In the genomic region with DNA sequence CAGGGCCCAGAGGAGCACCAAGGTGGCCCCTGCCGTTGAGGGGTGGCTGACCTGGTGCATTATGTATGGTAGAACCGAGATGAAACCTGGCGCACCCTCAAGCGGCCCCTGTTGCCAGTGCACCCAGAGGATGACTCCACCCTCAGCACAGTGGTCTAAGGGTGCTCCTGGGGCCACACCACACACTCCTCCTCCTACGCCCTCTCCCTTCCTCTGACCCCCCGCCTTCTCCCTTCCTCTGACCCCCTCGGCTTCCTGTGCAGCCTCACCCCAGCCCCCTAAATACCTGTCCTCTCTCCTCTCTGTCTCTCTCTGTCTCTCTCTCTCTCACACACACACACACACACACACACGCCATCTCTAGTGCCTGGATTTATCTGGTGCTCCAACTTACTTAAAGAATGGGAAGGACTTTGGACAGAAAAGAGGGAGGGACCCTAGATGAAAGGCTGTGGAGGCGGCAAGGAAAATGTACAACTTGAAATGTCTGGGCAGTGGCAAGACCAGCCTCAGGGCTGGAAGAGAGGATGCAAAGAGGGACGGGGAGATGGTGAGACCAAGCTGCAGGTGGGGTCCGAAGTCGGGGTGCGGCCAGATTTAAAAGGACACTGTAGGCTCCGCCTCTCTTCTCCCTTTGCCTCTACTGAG, we compare ENCODE assay signal across 18 cellular contexts. TPM values are rescaled to one million over a fixed set of nuclear protein-coding genes. Genes with fewer than 3 reads are reported as not detected.
DNase-seq lines count a peak whose midpoint lies in the region; ATAC-seq, FAIRE-seq and TF ChIP-seq lines count a peak whose summit lies in the region.
"Had no signal": no experiment of that assay in that cellular context is flagged by ENCODE, and none has a peak within 500 bp of the region (broad histone marks: within the 10 kb centered on the region; RNA-seq: fewer than 3 reads in every experiment).

No MANE protein-coding gene starts in this region.

- H3K9me3 ChIP-seq in Caco-2: no peaks in the 10 kb centered on the region
- no peaks in the 10 kb centered on the region for H3K9me3 ChIP-seq in T-helper 17 cell (ENCODE audit: control insufficient read depth, low read length, poor library complexity, severe bottlenecking)
- no peaks in the 10 kb centered on the region for H3K9me3 ChIP-seq in small intestine (ENCODE audit: control insufficient read depth, low read depth)

- no peak for TF ChIP-seq CTCF in Caco-2 (IDR thresholded peaks at IDR 0.05; ENCODE audit: insufficient read depth in 1 of 2, low read depth in 1 of 2, low read length in 1 of 2, severe bottlenecking in 1 of 2, unreplicated experiment in 1 of 2)
- TF ChIP-seq CTCF in omental fat pad (IDR thresholded peaks at IDR 0.05): no peak

- H3K27me3 Mint-ChIP-seq in Caco-2 (ENCODE audit: insufficient read depth, unreplicated experiment): no peaks in the 10 kb centered on the region
- no peaks in the 10 kb centered on the region for H3K27me3 Mint-ChIP-seq in T-helper 17 cell
- H3K27me3 Mint-ChIP-seq: CD4-positive, alpha-beta T cell had no signal

- peaks cover 19% of the 10 kb centered on the region for H3K4me1 Mint-ChIP-seq in Caco-2 (ENCODE audit: low read depth, unreplicated experiment)
- peaks cover 2% of the 10 kb centered on the region for H3K4me1 Mint-ChIP-seq in T-helper 17 cell
- H3K4me1 Mint-ChIP-seq: H9 had no signal

- H3K27ac ChIP-seq in small intestine (ENCODE audit: low read depth in 1 of 2, low read length in 1 of 2): peak overlapping the region; percentile 31 to 93

- POLR2A ChIA-PET in Caco-2 (lab: Charles Lee): no interaction called here

- intact Hi-C loops in Caco-2 (cut with micrococcal nuclease; ENCODE audit: unreplicated experiment): no loop called here
- intact Hi-C loops in left colon (cut with DNase I, micrococcal nuclease): no loop called here

- DNase-seq in Caco-2: peak; percentile 50 to 64
- DNase-seq in T-helper 17 cell: no peak
- DNase-seq in left colon: no peak
- DNase-seq in small intestine: peak; percentile 88
- no peak for DNase-seq in LoVo (ENCODE audit: low spot score)
- no peak for DNase-seq in omental fat pad (ENCODE audit: low spot score)
- DNase-seq in hippocampal formation (lab: John Stamatoyannopoulos, UW): no peak
- no peak for DNase-seq in NCI-H510A (lab: John Stamatoyannopoulos, UW)
- DNase-seq: CD4-positive, alpha-beta T cell; H9; NCI-H1436; NCI-H2029; NCI-H2171; NCI-H526 treated with DMSO at 0.1 percent for 48 hours had no signal

- H3K4me1 ChIP-seq in Caco-2: peaks cover 24% of the 10 kb centered on the region
- H3K4me1 ChIP-seq in small intestine (ENCODE audit: control insufficient read depth in 2 of 2, insufficient read depth in 1 of 2, low read depth in 1 of 2, low read length in 1 of 2): peaks cover 0 to 2% of the 10 kb centered on the region in 2 donors

- H3K9me3 Mint-ChIP-seq in Caco-2 (ENCODE audit: unreplicated experiment): no peaks in the 10 kb centered on the region
- H3K9me3 Mint-ChIP-seq: CD4-positive, alpha-beta T cell had no signal

- H3K36me3 ChIP-seq in Caco-2 (ENCODE audit: control insufficient read depth, insufficient read depth, low read length): no peaks in the 10 kb centered on the region
- no peaks in the 10 kb centered on the region for H3K36me3 ChIP-seq in small intestine (ENCODE audit: control insufficient read depth in 2 of 2, insufficient read depth in 2 of 2, low read length in 2 of 2)

- FAIRE-seq in small intestine (lab: Jason Lieb, UNC): no peak
- FAIRE-seq: GM12892, GM18507, RCC 7860 had no signal

- peak overlapping the region; percentile 67 for H3K27ac Mint-ChIP-seq in Caco-2 (ENCODE audit: unreplicated experiment)
- H3K27ac Mint-ChIP-seq in T-helper 17 cell: peak overlapping the region; percentile 8
- H3K27ac Mint-ChIP-seq: CD4-positive, alpha-beta T cell; H9 had no signal

- peak overlapping the region; percentile 30 for H3K4me3 Mint-ChIP-seq in Caco-2 (ENCODE audit: unreplicated experiment)
- H3K4me3 Mint-ChIP-seq in T-helper 17 cell: peak overlapping the region; percentile 7
- H3K4me3 Mint-ChIP-seq: CD4-positive, alpha-beta T cell; H9 had no signal

- no TSS peak for BruUV-seq in Caco-2 (replicated peaks; lab: Mats Ljungman, UMichigan)

- no peak overlapping the region for H3K4me3 ChIP-seq in Caco-2 (ENCODE audit: low read depth, low read length)
- peak overlapping the region in 1 of 2 donors; percentile 36 for H3K4me3 ChIP-seq in small intestine (ENCODE audit: low read depth in 1 of 2, low read length in 2 of 2)

- CTCF ChIA-PET in Caco-2 (lab: Charles Lee): no interaction called here

- H3K36me3 Mint-ChIP-seq in Caco-2 (ENCODE audit: insufficient read depth, unreplicated experiment) (peaks cover 4% of the 10 kb centered on the region), T-helper 17 cell (ENCODE audit: low read depth) (peaks cover 2% of the 10 kb centered on the region)

- H3K27me3 ChIP-seq in Caco-2 (replicated peaks; ENCODE audit: control insufficient read depth, insufficient read depth, low read length): no peaks in the 10 kb centered on the region
- H3K27me3 ChIP-seq in small intestine (ENCODE audit: control insufficient read depth in 2 of 2, insufficient read depth in 2 of 2, low read length in 2 of 2): no peaks in the 10 kb centered on the region

- 28 to 65% (median 56%) methylated on average over 13 to 14 of the region's 14 CpGs for WGBS in small intestine, 3 donors

- ATAC-seq in T-helper 17 cell: no peak
- ATAC-seq in left colon: peak; percentile 96
- no peak for ATAC-seq in omental fat pad (ENCODE audit: low FRiP score)
- ATAC-seq: Right ventricle myocardium inferior had no signal

RNA-seq across cellular contexts. Expression of a gene that starts 18.2 kb away (rescaled TPM):
- total RNA-seq in Caco-2 (2022) (61.7 and 64.5 TPM in 2 replicates), T-helper 17 cell (10 to 100 TPM; 17.7 to 18.6 TPM), left colon (10 to 100 TPM; 47.1 to 48.2 TPM), omental fat pad (10 to 100 TPM; 39.1 to 52.6 (median 42.3) TPM)
- 10 to 100 TPM; 22.7 to 33.8 (median 27.7) TPM for polyA plus RNA-seq in small intestine

Comparison
In these comparisons a context has a peak if more than half of its experiments do, and no peak if none do; other contexts are left out.
1. DNase-seq: peak in Caco-2 (2 of 2) and small intestine (single experiment); none in T-helper 17 cell (0 of 3), left colon (0 of 2), LoVo (single experiment), omental fat pad (single experiment), hippocampal formation (0 of 2) and NCI-H510A (single experiment).